ENCODE assay signal across 8 cellular contexts in the genomic region with DNA sequence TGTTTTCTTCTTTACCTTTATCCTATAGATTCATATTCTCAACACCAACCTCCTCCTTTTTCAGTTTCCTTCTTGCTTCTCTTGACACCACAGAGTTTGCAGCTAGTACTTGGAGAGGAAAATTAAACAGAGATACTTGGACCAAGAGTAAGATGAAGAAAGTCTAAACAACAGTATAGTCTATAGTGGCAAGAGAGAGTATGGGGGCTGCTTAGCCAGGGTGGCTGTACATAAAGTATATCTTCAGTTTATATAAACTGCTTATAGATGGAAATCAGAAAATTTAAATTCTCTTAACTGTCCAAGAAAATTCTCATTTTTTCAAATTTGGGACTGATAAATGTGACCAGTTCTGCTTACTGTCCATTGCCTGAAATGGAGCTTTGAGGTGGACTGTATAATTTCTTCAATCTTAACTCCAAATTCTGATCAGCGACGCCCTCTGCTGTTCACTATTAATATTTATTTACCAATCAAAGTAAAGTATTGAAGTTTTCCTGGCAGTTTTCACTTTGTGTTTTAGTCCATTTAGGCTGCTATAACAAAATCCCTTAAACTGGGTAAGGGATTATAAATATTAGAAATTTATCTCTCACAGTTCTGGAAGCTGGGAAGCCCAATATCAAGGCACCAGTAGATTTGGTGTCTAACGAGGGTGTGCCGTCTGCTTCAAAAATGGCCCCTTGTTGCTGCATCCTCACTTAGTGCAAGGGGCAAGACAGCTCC. TPM values are rescaled to one million over a fixed set of nuclear protein-coding genes. Genes with fewer than 3 reads are reported as not detected.
DNase-seq lines count a peak whose midpoint lies in the region; ATAC-seq, FAIRE-seq and TF ChIP-seq lines count a peak whose summit lies in the region.

No MANE protein-coding gene starts in this region.

- no peak for FAIRE-seq in GM12891 (lab: Jason Lieb, UNC)

- TF ChIP-seq CTCF in epithelial cell of proximal tubule (conservative IDR thresholded peaks at IDR 0.05; ENCODE audit: low read depth, low read length), result peak; percentile 54

- no peak for TF ChIP-seq POLR2A in GM12891 (IDR thresholded peaks at IDR 0.05; ENCODE audit: low read depth, low read length)

- DNase-seq in DMS 273 (lab: John Stamatoyannopoulos, UW; ENCODE audit: unreplicated experiment) (peak; percentile 63), DMS 273 treated with DMSO at 0.1 percent for 48 hours (lab: John Stamatoyannopoulos, UW) (no peak), epithelial cell of proximal tubule (ENCODE audit: low read depth) (no peak), non-pigmented ciliary epithelial cell (ENCODE audit: low read depth) (peak; percentile 5), GM12891 (ENCODE audit: insufficient read length, low spot score) (no peak)

- no peak overlapping the region for H3K4me3 ChIP-seq in epithelial cell of proximal tubule (ENCODE audit: low read depth, low read length)

- ATAC-seq in HG02678 (IDR thresholded peaks at IDR 0.05; ENCODE audit: unreplicated experiment) (peak; percentile 47), SK-N-SH treated with all-trans-retinoic acid at 6 μM for 48 hours (peak; percentile 90), GM19324 (IDR thresholded peaks at IDR 0.05; ENCODE audit: low FRiP score, unreplicated experiment) (no peak)

TF ChIP-seq in SK-N-SH treated with all-trans-retinoic acid at 6 μM for 48 hours, 23 proteins besides CTCF, POLR2A, EP300 and RAD21:
- TF ChIP-seq SNAI2 (CRISPR knock-in tag; IDR thresholded peaks at IDR 0.05) (no peak), ZC3H10 (CRISPR knock-in tag; IDR thresholded peaks at IDR 0.05) (no peak), RARB (CRISPR knock-in tag; IDR thresholded peaks at IDR 0.05) (no peak)

TF ChIP-seq in GM12891, 5 proteins besides CTCF, POLR2A, EP300 and RAD21:
- TF ChIP-seq PAX5 (IDR thresholded peaks at IDR 0.05; ENCODE audit: insufficient read depth, low read length, severe bottlenecking), result no peak
- TF ChIP-seq POLR2AphosphoS5 (IDR thresholded peaks at IDR 0.05; ENCODE audit: low read depth, low read length), result no peak
- no peak for TF ChIP-seq TAF1 (IDR thresholded peaks at IDR 0.05; ENCODE audit: low read depth, low read length)
- no peak for TF ChIP-seq POU2F2 (IDR thresholded peaks at IDR 0.05; ENCODE audit: low read depth, low read length)
- TF ChIP-seq SPI1 (IDR thresholded peaks at IDR 0.05; ENCODE audit: low read depth, low read length), result no peak

RNA-seq across cellular contexts. Expression of gene METTL18, which starts 14.8 kb away (rescaled TPM):
- total RNA-seq in epithelial cell of proximal tubule, result 5.7 and 9.4 TPM in 2 replicates
- polyA plus RNA-seq in GM12891 (2012; ENCODE audit: low read depth, missing spikeins), result 8.9 TPM

Comparison
In these comparisons a context has a peak if more than half of its experiments do, and no peak if none do; other contexts are left out.
1. DNase-seq: peak in DMS 273 (single experiment) and non-pigmented ciliary epithelial cell (single experiment); none in DMS 273 treated with DMSO at 0.1 percent for 48 hours (single experiment), epithelial cell of proximal tubule (single experiment) and GM12891 (single experiment).